ENCODE assay signal across 8 cellular contexts in the genomic region with DNA sequence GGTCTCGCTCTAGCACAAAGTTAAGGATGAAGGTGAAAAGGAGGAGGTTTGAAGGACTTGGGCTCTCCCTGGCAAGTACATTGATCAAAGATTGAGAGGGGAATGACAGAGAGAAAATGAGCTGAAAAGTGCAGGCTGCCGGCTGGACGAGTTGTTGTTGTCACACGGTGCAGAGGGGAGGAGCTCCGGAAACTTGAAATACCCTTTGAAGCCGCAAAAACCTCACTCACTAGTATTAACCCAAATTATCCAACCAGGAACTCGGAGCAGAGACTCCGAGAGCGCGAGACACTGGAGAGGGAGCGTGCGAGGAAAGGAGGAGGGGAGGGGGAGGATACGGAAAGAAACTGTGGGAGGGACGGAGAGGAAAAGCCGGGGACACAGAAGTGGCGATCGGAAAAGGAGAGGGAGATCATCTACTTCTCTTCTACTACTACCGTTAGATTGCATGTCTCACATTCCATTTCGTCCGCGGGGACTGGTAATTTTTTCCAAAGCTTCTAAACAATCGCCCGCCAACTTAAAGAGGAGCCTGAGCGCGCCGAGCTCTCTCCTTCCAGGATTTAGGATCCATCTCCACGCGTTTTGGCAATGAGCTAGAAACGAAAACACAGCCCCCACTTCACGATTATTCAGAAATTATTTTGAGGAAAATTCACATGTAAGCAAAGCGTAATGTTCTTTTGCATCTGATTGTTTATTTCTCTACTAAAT. TPM values are rescaled to one million over a fixed set of nuclear protein-coding genes. Genes with fewer than 3 reads are reported as not detected.
DNase-seq lines count a peak whose midpoint lies in the region; ATAC-seq and TF ChIP-seq lines count a peak whose summit lies in the region.

A gene (minus strand): TSS at position 104 of the 714 bp plus-strand sequence.

- ATAC-seq in HG02623 (IDR thresholded peaks at IDR 0.05; ENCODE audit: unreplicated experiment) (peak; percentile 54), HG02759 (IDR thresholded peaks at IDR 0.05; ENCODE audit: unreplicated experiment) (no peak)

- H3K4me3 ChIP-seq in neural cell (ENCODE audit: low read length) = peak within 1 kb of the TSS; percentile 92

- peak within 1 kb of the TSS; percentile 79 for H3K9ac ChIP-seq in neural cell (ENCODE audit: low read length)

- TF ChIP-seq CTCF in neural cell (IDR thresholded peaks at IDR 0.05; ENCODE audit: poor library complexity, severe bottlenecking) = no peak

- DNase-seq in G401 (ENCODE audit: low spot score) (peak; percentile 21), NCI-H2107 (lab: John Stamatoyannopoulos, UW) (peak; percentile 53), foreskin melanocyte (peak; percentile 42), cerebellar nuclear complex (lab: John Stamatoyannopoulos, UW) (no peak)
- DNase-seq in activated T-cell treated with anti-CD3 and anti-CD28 coated beads, Interleukin-2, amount 50 U/mL, for 48 hours = peak; percentile 19 to 25

- TF ChIP-seq RAD21 in neural cell (conservative IDR thresholded peaks at IDR 0.05) = peak; percentile 43

- H3K36me3 ChIP-seq in neural cell (ENCODE audit: insufficient read depth, low read length) = no peaks in the 10 kb centered on the region

- peak within 1 kb of the TSS; percentile 83 for H3K4me2 ChIP-seq in neural cell (ENCODE audit: low read length)

- H3F3A ChIP-seq in neural cell (ENCODE audit: insufficient read depth, low read length, poor library complexity, severe bottlenecking) = peaks cover 5% of the 10 kb centered on the region

- H2AFZ ChIP-seq in neural cell (ENCODE audit: low read depth, low read length) = peak within 1 kb of the TSS; percentile 30

- in situ Hi-C loops in G401 (cut with HindIII; ENCODE audit: low sequenced_read_pairs) = no loop called here

- no peak for TF ChIP-seq EP300 in neural cell (conservative IDR thresholded peaks at IDR 0.05; ENCODE audit: poor library complexity, severe bottlenecking)

- H4K20me1 ChIP-seq in neural cell (ENCODE audit: insufficient read depth) = no peaks in the 10 kb centered on the region

- peaks cover 42% of the 10 kb centered on the region for H3K27me3 ChIP-seq in neural cell (ENCODE audit: insufficient read depth, low read depth, low read length)

- no peaks in the 10 kb centered on the region for H3K9me3 ChIP-seq in neural cell (ENCODE audit: low read length)

- peak within 1 kb of the TSS; percentile 71 for H3K27ac ChIP-seq in neural cell (ENCODE audit: low read length)

- no peaks in the 10 kb centered on the region for H3K9me2 ChIP-seq in neural cell (ENCODE audit: insufficient read depth, low read length)

- H3K79me2 ChIP-seq in neural cell (replicated peaks; ENCODE audit: insufficient read depth, low read length) = peaks cover 39% of the 10 kb centered on the region

TF ChIP-seq in neural cell, 6 proteins besides CTCF, POLR2A, EP300 and RAD21:
- TF ChIP-seq SMC3 (conservative IDR thresholded peaks at IDR 0.05; ENCODE audit: poor library complexity) (peak; percentile 58), MXI1 (conservative IDR thresholded peaks at IDR 0.05; ENCODE audit: poor library complexity, severe bottlenecking) (peak; percentile 47), EZH2 (IDR thresholded peaks at IDR 0.05; ENCODE audit: borderline replicate concordance, insufficient read depth, low read length, poor library complexity, severe bottlenecking) (no peak)
TF ChIP-seq in neural cell: peak in this region for 2.

RNA-seq across cellular contexts. Expression of the gene that starts here (rescaled TPM):
- total RNA-seq in G401 (2014; rRNA removed; shearing (Covaris generic)) = not detected in 2 replicates
- 14.4 and 20.0 TPM in 2 replicates for polyA plus RNA-seq in neural cell
- 33.4 and 37.7 TPM in 2 replicates for polyA minus RNA-seq in neural cell

Comparison
In these comparisons a context has a peak if more than half of its experiments do, and no peak if none do; other contexts are left out.
1. Peak in DNase-seq in G401; RNA of the gene not detected or under 1 TPM.
2. DNase-seq: peak in NCI-H2107 (single experiment), activated T-cell treated with anti-CD3 and anti-CD28 coated beads, Interleukin-2, amount 50 U/mL, for 48 hours (2 of 2) and foreskin melanocyte (single experiment); none in cerebellar nuclear complex (0 of 2).